14 cellular contexts compared by ENCODE assay signal in genomic region chr1:112990271-112990670, GRCh38. TPM values are rescaled to one million over a fixed set of nuclear protein-coding genes. Genes with fewer than 3 reads are reported as not detected.
DNase-seq lines count a peak whose midpoint lies in the region; ATAC-seq and TF ChIP-seq lines count a peak whose summit lies in the region.
"Had no signal": no experiment of that assay in that cellular context is flagged by ENCODE, and none has a peak within 500 bp of the region (broad histone marks: within the 10 kb centered on the region; RNA-seq: fewer than 3 reads in every experiment).

No MANE protein-coding gene starts in this region.

- 58 to 81% (median 58%) methylated on average over 7 of the region's 7 CpGs for WGBS in psoas muscle, 3 donors

- POLR2A ChIA-PET in HEK293T (lab: Yijun Ruan, JAX): interaction anchor here (0.6 kb wide), 1 partner anchor 129 kb away, joined by 4 read pairs; no protein-coding TSS in a partner anchor

- CTCF ChIA-PET in HEK293T (lab: Yijun Ruan, JAX): interaction anchor here (0.6 kb wide), 1 partner anchor 13 kb away, joined by 3 read pairs; no protein-coding TSS in a partner anchor

- ATAC-seq in RWPE2 (ENCODE audit: low read depth) (peak; percentile 56; the same call in 2 of the 3 replicates), esophagus mucosa (peak; percentile 79), psoas muscle (no peak), HG03159 (IDR thresholded peaks at IDR 0.05; ENCODE audit: unreplicated experiment) (no peak)
- ATAC-seq: GM12878, GM23338, HepG2 had no signal

- H3K27ac ChIP-seq in RWPE2 (ENCODE audit: poor library complexity, severe bottlenecking) (peak overlapping the region; percentile 28), psoas muscle (peak overlapping the region; percentile 81)

- H3K4me1 ChIP-seq in RWPE2 (ENCODE audit: insufficient read depth, poor library complexity, severe bottlenecking) (peaks cover 15% of the 10 kb centered on the region), psoas muscle (peaks cover 42% of the 10 kb centered on the region)

- H3K4me3 ChIP-seq in RWPE2 (ENCODE audit: severe bottlenecking) (no peak overlapping the region), psoas muscle (no peak overlapping the region)
- H3K4me3 ChIP-seq: GM12878, GM23338 had no signal

- no peaks in the 10 kb centered on the region for H3K9me3 ChIP-seq in RWPE2 (ENCODE audit: severe bottlenecking)
- H3K9me3 ChIP-seq in psoas muscle: no peaks in the 10 kb centered on the region

- no peaks in the 10 kb centered on the region for H3K36me3 ChIP-seq in RWPE2 (ENCODE audit: low read depth)
- H3K36me3 ChIP-seq in psoas muscle (ENCODE audit: insufficient read depth in 1 of 2, low read depth in 1 of 2): no peaks in the 10 kb centered on the region

- intact Hi-C loops in psoas muscle (cut with DNase I): no loop called here

- no peak for TF ChIP-seq CTCF in RWPE2 (IDR thresholded peaks at IDR 0.05; ENCODE audit: poor library complexity, severe bottlenecking)
- TF ChIP-seq CTCF in psoas muscle (IDR thresholded peaks at IDR 0.05): no peak

- H3K27me3 ChIP-seq in RWPE2 (ENCODE audit: insufficient read depth, poor library complexity, severe bottlenecking) (no peaks in the 10 kb centered on the region), psoas muscle (ENCODE audit: insufficient read depth in 3 of 3, low read length in 2 of 3) (no peaks in the 10 kb centered on the region)

- no peak for DNase-seq in HEK293T (ENCODE audit: extremely low spot score)
- DNase-seq in RWPE2 (ENCODE audit: low spot score): no peak
- no peak for DNase-seq in psoas muscle
- DNase-seq in ecto neural progenitor cell (ENCODE audit: low spot score): no peak
- DNase-seq in activated CD4-positive, alpha-beta T cell treated with anti-CD3 and anti-CD28 coated beads for 48 hours: no peak
- DNase-seq: C1 segment of cervical spinal cord; CD4-positive, alpha-beta T cell; DMS79; H7 had no signal

TF ChIP-seq in HEK293T, 16 proteins besides CTCF, POLR2A, EP300 and RAD21:
- TF ChIP-seq FOXK2 (IDR thresholded peaks at IDR 0.05): no peak
- TF ChIP-seq, protein P1, sequence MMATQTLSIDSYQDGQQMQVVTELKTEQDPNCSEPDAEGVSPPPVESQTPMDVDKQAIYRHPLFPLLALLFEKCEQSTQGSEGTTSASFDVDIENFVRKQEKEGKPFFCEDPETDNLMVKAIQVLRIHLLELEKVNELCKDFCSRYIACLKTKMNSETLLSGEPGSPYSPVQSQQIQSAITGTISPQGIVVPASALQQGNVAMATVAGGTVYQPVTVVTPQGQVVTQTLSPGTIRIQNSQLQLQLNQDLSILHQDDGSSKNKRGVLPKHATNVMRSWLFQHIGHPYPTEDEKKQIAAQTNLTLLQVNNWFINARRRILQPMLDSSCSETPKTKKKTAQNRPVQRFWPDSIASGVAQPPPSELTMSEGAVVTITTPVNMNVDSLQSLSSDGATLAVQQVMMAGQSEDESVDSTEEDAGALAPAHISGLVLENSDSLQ (IDR thresholded peaks at IDR 0.05): peak; percentile 7; the same call in 1 of the 2 replicates

RNA-seq across cellular contexts. Expression of gene SLC16A1, which starts 34.3 kb away (rescaled TPM):
- total RNA-seq in esophagus mucosa (54.8 TPM), psoas muscle (10 to 100 TPM; 42.3 to 78.9 (median 53.3) TPM)
- polyA plus RNA-seq in psoas muscle: 10 to 100 TPM; 23.9 to 52.8 (median 30.2) TPM

Comparison
In these comparisons a context has a peak if more than half of its experiments do, and no peak if none do; other contexts are left out.
1. ATAC-seq: peak in RWPE2 (single experiment) and esophagus mucosa (single experiment); none in psoas muscle (0 of 4) and HG03159 (single experiment).